ENCODE assay signal across 8 cellular contexts in the genomic region with DNA sequence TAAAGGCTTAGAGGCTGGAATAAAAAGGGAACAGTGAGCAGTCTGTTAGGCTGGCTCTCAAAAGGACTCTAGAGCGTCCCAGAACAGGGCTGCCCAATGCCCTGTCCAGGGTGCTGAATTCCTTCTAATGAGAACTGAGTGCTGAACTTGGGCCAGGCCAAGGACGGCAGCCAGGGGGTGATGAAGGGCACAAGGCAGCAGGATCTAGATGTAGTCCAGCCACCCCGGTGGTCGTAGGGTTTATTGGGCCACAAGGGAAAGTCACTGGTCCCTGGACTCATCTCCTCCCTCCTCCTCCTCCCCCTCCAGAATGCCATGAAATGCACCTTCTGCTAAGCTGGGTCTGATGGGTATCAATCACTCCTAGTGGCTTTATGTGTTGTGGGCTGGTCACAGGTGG. TPM values are rescaled to one million over a fixed set of nuclear protein-coding genes. Genes with fewer than 3 reads are reported as not detected.
A peak's percentile ranks its signal among the peaks of the same experiment; 100 is the strongest.
DNase-seq lines count a peak whose midpoint lies in the region; TF ChIP-seq lines count a peak whose summit lies in the region.

No MANE protein-coding gene starts in this region.

- peak; percentile 60 for DNase-seq in GM19240 (ENCODE audit: insufficient read length, low spot score)
- peak; percentile 85 for DNase-seq in OCI-M1 (lab: John Stamatoyannopoulos, UW)
- peak; percentile 28 for DNase-seq in activated naive CD4-positive, alpha-beta T cell treated with anti-CD3 and anti-CD28 coated beads, Interleukin-2, amount 50 U/mL, for 16 hours
- peak; percentile 38 for DNase-seq in left ventricle myocardium inferior
- DNase-seq in sigmoid colon = peak; percentile 50
- no peak for DNase-seq in COLO668 (lab: John Stamatoyannopoulos, UW; ENCODE audit: unreplicated experiment)
- no peak for DNase-seq in NK-92 (lab: John Stamatoyannopoulos, UW; ENCODE audit: unreplicated experiment)
- no peak for DNase-seq in NCI-H2227 treated with DMSO at 0.1 percent for 48 hours (lab: John Stamatoyannopoulos, UW)

- WGBS in sigmoid colon, 2 donors = 2 to 3% methylated on average over 4 of the region's 4 CpGs

- intact Hi-C loops in left ventricle myocardium inferior (cut with micrococcal nuclease) (no loop called here), sigmoid colon (cut with DNase I) (no loop called here)

- no peak for TF ChIP-seq EP300 in sigmoid colon (IDR thresholded peaks at IDR 0.05)

- H3K4me1 ChIP-seq in left ventricle myocardium inferior (no peaks in the 10 kb centered on the region), sigmoid colon (no peaks in the 10 kb centered on the region)

- TF ChIP-seq CTCF in left ventricle myocardium inferior (IDR thresholded peaks at IDR 0.05; ENCODE audit: borderline replicate concordance) (peak; percentile 54), sigmoid colon (IDR thresholded peaks at IDR 0.05) (no peak)

- TF ChIP-seq POLR2A in sigmoid colon (IDR thresholded peaks at IDR 0.05) = no peak

- H3K27ac ChIP-seq in left ventricle myocardium inferior (replicated peaks) (no peak overlapping the region), sigmoid colon (no peak overlapping the region)

- H3K27me3 ChIP-seq in left ventricle myocardium inferior (ENCODE audit: low read depth) (no peaks in the 10 kb centered on the region), sigmoid colon (no peaks in the 10 kb centered on the region)

- H3K4me3 ChIP-seq in left ventricle myocardium inferior = no peak overlapping the region
- H3K4me3 ChIP-seq in sigmoid colon = no peak overlapping the region

- H3K9me3 ChIP-seq in left ventricle myocardium inferior (replicated peaks) = no peaks in the 10 kb centered on the region
- H3K9me3 ChIP-seq in sigmoid colon = no peaks in the 10 kb centered on the region

- H3K36me3 ChIP-seq in left ventricle myocardium inferior (peaks cover 3% of the 10 kb centered on the region), sigmoid colon (no peaks in the 10 kb centered on the region)

RNA-seq across cellular contexts. Expression of a gene that starts 19.2 kb away (rescaled TPM):
- total RNA-seq in left ventricle myocardium inferior (23.3 TPM), sigmoid colon (10 to 100 TPM in 1 of 4 donors, 1 to 10 TPM in 3; 3.9 to 14.4 (median 5.3) TPM)
- polyA plus RNA-seq in sigmoid colon = 1 to 10 TPM in 1 of 3 donors, under 1 TPM in 1, not detected in 1; under 0.01 to 2.9 TPM

RNA-seq across cellular contexts. Expression of a gene that starts 30.6 kb away (rescaled TPM):
- total RNA-seq in left ventricle myocardium inferior (10.0 TPM), sigmoid colon (10 to 100 TPM in 3 of 4 donors, 1 to 10 TPM in 1; 7.9 to 15.0 (median 11.5) TPM)
- 10 to 100 TPM; 18.7 to 25.8 (median 23.8) TPM for polyA plus RNA-seq in sigmoid colon

RNA-seq across cellular contexts. Expression of a gene that starts 47.4 kb away (rescaled TPM):
- total RNA-seq in left ventricle myocardium inferior = 32.9 TPM
- total RNA-seq in sigmoid colon = 10 to 100 TPM; 47.2 to 90.6 (median 59.3) TPM
- 10 to 100 TPM in 1 of 3 donors, 1 to 10 TPM in 2; 4.2 to 23.8 (median 5.1) TPM for polyA plus RNA-seq in sigmoid colon

Comparison
In these comparisons a context has a peak if more than half of its experiments do, and no peak if none do; other contexts are left out.
1. DNase-seq: peak in GM19240 (single experiment), OCI-M1 (single experiment), activated naive CD4-positive, alpha-beta T cell treated with anti-CD3 and anti-CD28 coated beads, Interleukin-2, amount 50 U/mL, for 16 hours (single experiment), left ventricle myocardium inferior (single experiment) and sigmoid colon (single experiment); none in COLO668 (single experiment), NK-92 (single experiment) and NCI-H2227 treated with DMSO at 0.1 percent for 48 hours (single experiment).